In genomic region chrX:154731203-154731602, GRCh38 we compare ENCODE assay signal across 13 cellular contexts. TPM values are rescaled to one million over a fixed set of nuclear protein-coding genes. Genes with fewer than 3 reads are reported as not detected.
A peak's percentile ranks its signal among the peaks of the same experiment; 100 is the strongest.
DNase-seq lines count a peak whose midpoint lies in the region; ATAC-seq and TF ChIP-seq lines count a peak whose summit lies in the region.
"Had no signal": no experiment of that assay in that cellular context is flagged by ENCODE, and none has a peak within 500 bp of the region (broad histone marks: within the 10 kb centered on the region; RNA-seq: fewer than 3 reads in every experiment).

No MANE protein-coding gene starts in this region.

- peak overlapping the region; percentile 62 to 82 for H3K27ac ChIP-seq in right atrium auricular region
- H3K27ac ChIP-seq in lung (ENCODE audit: low read depth in 1 of 2, low read length in 1 of 2), result peak overlapping the region; percentile 60 to 91
- H3K27ac ChIP-seq in upper lobe of left lung, result peak overlapping the region; percentile 81 to 86 (median 85)
- H3K27ac ChIP-seq: colonic mucosa, vagina had no signal

- H3K36me3 Mint-ChIP-seq in T-helper 2 cell treated with Interferon-gamma antibody and Interleukin-4, amounts not matched to agents 5 μg/mL and 100 μg/mL, for 36 hours (ENCODE audit: low read depth), result peaks cover 26% of the 10 kb centered on the region

- H3K9me3 Mint-ChIP-seq in T-helper 2 cell treated with Interferon-gamma antibody and Interleukin-4, amounts not matched to agents 5 μg/mL and 100 μg/mL, for 36 hours, result no peaks in the 10 kb centered on the region

- DNase-seq in right atrium auricular region (ENCODE audit: low spot score), result no peak
- DNase-seq in left cardiac atrium, result no peak
- DNase-seq in T-helper 2 cell treated with Interferon-gamma antibody and Interleukin-4, amounts not matched to agents 5 μg/mL and 100 μg/mL, for 36 hours (ENCODE audit: low spot score), result no peak
- DNase-seq in lung (ENCODE audit: low spot score), result no peak
- DNase-seq in upper lobe of left lung, result no peak
- DNase-seq in DMS53 (lab: John Stamatoyannopoulos, UW), result no peak
- DNase-seq in SIG-M5 (lab: John Stamatoyannopoulos, UW), result no peak
- DNase-seq: activated CD8-positive, alpha-beta memory T cell treated with anti-CD3 and anti-CD28 coated beads, Interleukin-2, amount 50 U/mL, for 4 hours; colonic mucosa; NCI-H774 had no signal

- no peak for TF ChIP-seq CTCF in right atrium auricular region (IDR thresholded peaks at IDR 0.05)
- no peak for TF ChIP-seq CTCF in lung (IDR thresholded peaks at IDR 0.05; ENCODE audit: control extremely low read depth, extremely low read depth)
- TF ChIP-seq CTCF in upper lobe of left lung (IDR thresholded peaks at IDR 0.05), result no peak

- no peaks in the 10 kb centered on the region for H3K27me3 Mint-ChIP-seq in T-helper 2 cell treated with Interferon-gamma antibody and Interleukin-4, amounts not matched to agents 5 μg/mL and 100 μg/mL, for 36 hours (ENCODE audit: low read depth)
- H3K27me3 Mint-ChIP-seq: B cell had no signal

- no peak for TF ChIP-seq POLR2A in upper lobe of left lung (IDR thresholded peaks at IDR 0.05)

- intact Hi-C loops in left cardiac atrium (cut with DNase I), result no loop called here

- H3K9me3 ChIP-seq in right atrium auricular region, result no peaks in the 10 kb centered on the region
- no peaks in the 10 kb centered on the region for H3K9me3 ChIP-seq in lung (ENCODE audit: control insufficient read depth in 2 of 2, insufficient read depth in 1 of 2, low read length in 1 of 2)
- no peaks in the 10 kb centered on the region for H3K9me3 ChIP-seq in upper lobe of left lung
- H3K9me3 ChIP-seq: colonic mucosa, vagina had no signal

- H3K4me1 ChIP-seq in right atrium auricular region (peaks cover 0 to 96% of the 10 kb centered on the region in 2 donors), lung (ENCODE audit: control insufficient read depth in 2 of 2, insufficient read depth in 2 of 2, low read length in 2 of 2) (peaks cover 30 to 38% of the 10 kb centered on the region in 2 donors), upper lobe of left lung (peaks cover 85 to 95% (median 90%) of the 10 kb centered on the region in 4 donors)
- H3K4me1 ChIP-seq: colonic mucosa had no signal

- H3K36me3 ChIP-seq in right atrium auricular region, result no peaks in the 10 kb centered on the region
- no peaks in the 10 kb centered on the region for H3K36me3 ChIP-seq in lung (ENCODE audit: control insufficient read depth in 2 of 2, insufficient read depth in 2 of 2, low read length in 2 of 2)
- H3K36me3 ChIP-seq in upper lobe of left lung, result no peaks in the 10 kb centered on the region
- H3K36me3 ChIP-seq: colonic mucosa, vagina had no signal

- TF ChIP-seq EP300 in upper lobe of left lung (IDR thresholded peaks at IDR 0.05), result no peak

- WGBS in lung, 2 donors, result 66 to 84% methylated on average over 5 of the region's 5 CpGs
- WGBS in upper lobe of left lung, 2 donors, result 68 to 71% methylated on average over 5 of the region's 5 CpGs

- ATAC-seq in left cardiac atrium (no peak), lung (ENCODE audit: insufficient read depth, low FRiP score) (no peak), upper lobe of left lung (ENCODE audit: low FRiP score in 2 of 2) (no peak), HG02870 (IDR thresholded peaks at IDR 0.05; ENCODE audit: unreplicated experiment) (no peak)

- no peaks in the 10 kb centered on the region for H3K27me3 ChIP-seq in right atrium auricular region
- H3K27me3 ChIP-seq in lung (ENCODE audit: control insufficient read depth, insufficient read depth), result no peaks in the 10 kb centered on the region
- H3K27me3 ChIP-seq in upper lobe of left lung, result no peaks in the 10 kb centered on the region
- H3K27me3 ChIP-seq: colonic mucosa, vagina had no signal

- peak overlapping the region; percentile 35 for H3K27ac Mint-ChIP-seq in T-helper 2 cell treated with Interferon-gamma antibody and Interleukin-4, amounts not matched to agents 5 μg/mL and 100 μg/mL, for 36 hours
- H3K27ac Mint-ChIP-seq: B cell had no signal

- peaks cover 83% of the 10 kb centered on the region for H3K4me1 Mint-ChIP-seq in T-helper 2 cell treated with Interferon-gamma antibody and Interleukin-4, amounts not matched to agents 5 μg/mL and 100 μg/mL, for 36 hours (ENCODE audit: low read depth)

- no peak overlapping the region for H3K4me3 Mint-ChIP-seq in T-helper 2 cell treated with Interferon-gamma antibody and Interleukin-4, amounts not matched to agents 5 μg/mL and 100 μg/mL, for 36 hours
- H3K4me3 Mint-ChIP-seq: B cell had no signal

- H3K4me3 ChIP-seq in right atrium auricular region (no peak overlapping the region), lung (no peak overlapping the region), upper lobe of left lung (no peak overlapping the region)
- H3K4me3 ChIP-seq: colonic mucosa, vagina had no signal

RNA-seq across cellular contexts. Expression of gene GAB3, which starts 19.7 kb away (rescaled TPM):
- total RNA-seq in right atrium auricular region, result 10 to 100 TPM; 13.5 to 16.9 TPM
- 10 to 100 TPM; 10.2 to 18.1 TPM for total RNA-seq in left cardiac atrium
- total RNA-seq in lung, result 10 to 100 TPM; 12.2 to 12.8 TPM
- polyA plus RNA-seq in lung, result 1 to 10 TPM; 4.4 to 8.2 TPM
- total RNA-seq in upper lobe of left lung, result 10 to 100 TPM; 10.2 to 30.4 (median 15.4) TPM

RNA-seq across cellular contexts. Expression of gene DKC1, which starts 31.5 kb away (rescaled TPM):
- 10 to 100 TPM; 13.5 to 15.2 TPM for total RNA-seq in right atrium auricular region
- total RNA-seq in left cardiac atrium, result 10 to 100 TPM; 19.5 to 34.3 TPM
- 10 to 100 TPM; 32.3 to 34.1 TPM for total RNA-seq in lung
- polyA plus RNA-seq in lung, result 10 to 100 TPM; 24.5 to 39.6 TPM
- total RNA-seq in upper lobe of left lung, result 10 to 100 TPM; 24.1 to 52.4 (median 33.2) TPM
